ENCODE assay signal across 9 cellular contexts in genomic region chr7:95331004-95331337, GRCh38. TPM values are rescaled to one million over a fixed set of nuclear protein-coding genes. Genes with fewer than 3 reads are reported as not detected.
DNase-seq lines count a peak whose midpoint lies in the region; ATAC-seq and TF ChIP-seq lines count a peak whose summit lies in the region.
"Had no signal": no experiment of that assay in that cellular context is flagged by ENCODE, and none has a peak within 500 bp of the region (broad histone marks: within the 10 kb centered on the region; RNA-seq: fewer than 3 reads in every experiment).

No MANE protein-coding gene starts in this region.

- ATAC-seq in GM19324 (IDR thresholded peaks at IDR 0.05; ENCODE audit: low FRiP score, unreplicated experiment) (peak; percentile 34), HG02884 (IDR thresholded peaks at IDR 0.05; ENCODE audit: unreplicated experiment) (peak; percentile 21), activated B cell treated with CpG ODN at 0.5 μM for 24 hours (ENCODE audit: low read depth) (no peak)

- H3K4me3 ChIP-seq in osteoblast (ENCODE audit: insufficient read depth, low read length) = peak overlapping the region; percentile 66

- H3K27me3 ChIP-seq in osteoblast (ENCODE audit: insufficient read depth, low read length) = no peaks in the 10 kb centered on the region

- no peaks in the 10 kb centered on the region for H4K20me1 ChIP-seq in osteoblast (ENCODE audit: insufficient read depth, low read length)

- peaks cover 24% of the 10 kb centered on the region for H3K4me1 ChIP-seq in osteoblast (ENCODE audit: insufficient read depth, low read length)

- POLR2A ChIA-PET in activated B cell treated with CpG ODN at 0.5 μM for 24 hours (lab: Charles Lee) = no interaction called here

- CTCF ChIA-PET in activated B cell treated with CpG ODN at 0.5 μM for 24 hours (lab: Charles Lee) = no interaction called here

- no peak overlapping the region for H3K27ac ChIP-seq in osteoblast (ENCODE audit: low read depth, low read length)

- intact Hi-C loops in activated B cell treated with CpG ODN at 0.5 μM for 24 hours (cut with micrococcal nuclease) = no loop called here

- H3K9me3 ChIP-seq in osteoblast (ENCODE audit: low read depth, low read length) = no peaks in the 10 kb centered on the region

- H3K4me1 Mint-ChIP-seq in activated B cell treated with CpG ODN at 0.5 μM for 24 hours = peaks cover 9% of the 10 kb centered on the region

- H3K79me2 ChIP-seq in osteoblast (ENCODE audit: insufficient read depth, low read length) = no peaks in the 10 kb centered on the region

- peak overlapping the region; percentile 72 for H2AFZ ChIP-seq in osteoblast (ENCODE audit: low read length)

- H3K4me2 ChIP-seq in osteoblast (ENCODE audit: insufficient read depth, low read length) = peak overlapping the region; percentile 79

- H3K4me3 Mint-ChIP-seq in activated B cell treated with CpG ODN at 0.5 μM for 24 hours = peak overlapping the region; percentile 29

- H3K27ac Mint-ChIP-seq in activated B cell treated with CpG ODN at 0.5 μM for 24 hours = no peak overlapping the region

- DNase-seq in activated B cell treated with CpG ODN at 0.5 μM for 24 hours (no peak), osteoblast (ENCODE audit: insufficient read length, low spot score, missing footprints) (no peak), NCI-H2227 treated with DMSO at 0.1 percent for 48 hours (lab: John Stamatoyannopoulos, UW) (no peak), cerebellar nuclear complex (lab: John Stamatoyannopoulos, UW) (no peak)
- DNase-seq in stimulated activated CD4-positive, alpha-beta T cell treated with anti-CD3 and anti-CD28 coated beads, Interleukin-12 subunit alpha, Interleukin-12 subunit beta, amount 100 ng/mL, for 4 hours = no peak
- no peak for DNase-seq in activated CD4-positive, alpha-beta T cell treated with anti-CD3 and anti-CD28 coated beads, Interleukin-2, amount 50 U/mL, for 1 hour
- DNase-seq: activated gamma-delta T cell treated with Interleukin-2 at 50 U/mL for 16 hours had no signal

- H3K36me3 Mint-ChIP-seq in activated B cell treated with CpG ODN at 0.5 μM for 24 hours (ENCODE audit: low read depth) = no peaks in the 10 kb centered on the region

- TF ChIP-seq CTCF in activated B cell treated with CpG ODN at 0.5 μM for 24 hours (IDR thresholded peaks at IDR 0.05) (no peak), osteoblast (IDR thresholded peaks at IDR 0.05; ENCODE audit: extremely low read depth, low read depth, low read length) (no peak)

- peaks cover 9% of the 10 kb centered on the region for H3K27me3 Mint-ChIP-seq in activated B cell treated with CpG ODN at 0.5 μM for 24 hours

- no peaks in the 10 kb centered on the region for H3K9me3 Mint-ChIP-seq in activated B cell treated with CpG ODN at 0.5 μM for 24 hours

- no peaks in the 10 kb centered on the region for H3K36me3 ChIP-seq in osteoblast (ENCODE audit: insufficient read depth, low read length)

RNA-seq across cellular contexts. Expression of gene PON1, which starts 6.6 kb away (rescaled TPM):
- not detected in 2 replicates for total RNA-seq in activated B cell treated with CpG ODN at 0.5 μM for 24 hours
- total RNA-seq in osteoblast = not detected in 2 replicates
